In the genomic region with DNA sequence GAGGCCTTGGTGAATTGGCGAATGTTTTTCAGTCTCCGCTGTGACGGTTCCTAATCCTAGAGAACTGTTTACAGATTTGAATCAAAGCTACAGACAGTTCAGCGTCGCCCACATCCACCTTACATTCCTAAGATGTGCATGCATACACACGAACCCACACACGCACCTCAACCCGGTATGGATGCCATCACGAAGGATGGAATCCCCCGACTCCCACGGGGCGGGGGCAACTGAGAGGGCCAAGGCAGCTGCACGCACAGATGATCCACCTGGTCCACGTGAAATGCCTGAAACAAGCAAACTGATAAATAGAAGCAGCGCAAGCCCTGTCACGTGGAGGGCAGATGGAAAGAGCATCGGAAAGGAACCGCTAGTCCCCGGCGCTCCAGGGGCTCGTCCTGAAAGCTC, we compare ENCODE assay signal across 8 cellular contexts. TPM values are rescaled to one million over a fixed set of nuclear protein-coding genes. Genes with fewer than 3 reads are reported as not detected.
DNase-seq lines count a peak whose midpoint lies in the region; ATAC-seq and TF ChIP-seq lines count a peak whose summit lies in the region.

No MANE protein-coding gene starts in this region.

- TF ChIP-seq CTCF in fibroblast of the aortic adventitia (IDR thresholded peaks at IDR 0.05; ENCODE audit: insufficient read depth, low read length) (no peak), parathyroid adenoma (IDR thresholded peaks at IDR 0.05) (no peak)

- ATAC-seq in HG02885 (IDR thresholded peaks at IDR 0.05; ENCODE audit: poor library complexity, unreplicated experiment), result peak; percentile 41

- H3K27ac Mint-ChIP-seq in activated T-helper 1 cell treated with anti-CD3 and anti-CD28 coated beads, Interleukin-12 subunit alpha, Interleukin-12 subunit beta, Interleukin-2, Interleukin-4 antibody, amounts not matched to agents 30 ng/mL and 10 ng/mL and 1 ng/mL, durations not matched to agents 14 hours and 24 hours and 36 hours, result peak overlapping the region; percentile 95

- peak overlapping the region; percentile 98 for H3K4me3 Mint-ChIP-seq in activated T-helper 1 cell treated with anti-CD3 and anti-CD28 coated beads, Interleukin-12 subunit alpha, Interleukin-12 subunit beta, Interleukin-2, Interleukin-4 antibody, amounts not matched to agents 30 ng/mL and 10 ng/mL and 1 ng/mL, durations not matched to agents 14 hours and 24 hours and 36 hours

- intact Hi-C loops in activated T-helper 1 cell treated with anti-CD3 and anti-CD28 coated beads, Interleukin-12 subunit alpha, Interleukin-12 subunit beta, Interleukin-2, Interleukin-4 antibody, amounts not matched to agents 30 ng/mL and 10 ng/mL and 1 ng/mL, durations not matched to agents 14 hours and 24 hours and 36 hours (cut with micrococcal nuclease), result loop anchor here (1.0 to 10.0 kb wide), 7 partner anchors 34 to 1646 kb away; partner anchors contain the start of gene MFN1

- peak overlapping the region; percentile 81 for H2AFZ ChIP-seq in parathyroid adenoma

- H3K4me1 ChIP-seq in parathyroid adenoma, result peaks cover 3% of the 10 kb centered on the region

- H3K27me3 ChIP-seq in parathyroid adenoma (ENCODE audit: control insufficient read depth, insufficient read depth, low read length), result no peaks in the 10 kb centered on the region

- peak overlapping the region; percentile 93 for H3K4me2 ChIP-seq in parathyroid adenoma (ENCODE audit: low read length)

- H3K27me3 Mint-ChIP-seq in activated T-helper 1 cell treated with anti-CD3 and anti-CD28 coated beads, Interleukin-12 subunit alpha, Interleukin-12 subunit beta, Interleukin-2, Interleukin-4 antibody, amounts not matched to agents 30 ng/mL and 10 ng/mL and 1 ng/mL, durations not matched to agents 14 hours and 24 hours and 36 hours (ENCODE audit: insufficient read depth), result peaks cover 3% of the 10 kb centered on the region

- no peaks in the 10 kb centered on the region for H3K9me3 Mint-ChIP-seq in activated T-helper 1 cell treated with anti-CD3 and anti-CD28 coated beads, Interleukin-12 subunit alpha, Interleukin-12 subunit beta, Interleukin-2, Interleukin-4 antibody, amounts not matched to agents 30 ng/mL and 10 ng/mL and 1 ng/mL, durations not matched to agents 14 hours and 24 hours and 36 hours

- H3K9ac ChIP-seq in parathyroid adenoma, result no peak overlapping the region

- peaks cover 22% of the 10 kb centered on the region for H3K79me2 ChIP-seq in parathyroid adenoma

- no peaks in the 10 kb centered on the region for H3K36me3 ChIP-seq in parathyroid adenoma (ENCODE audit: control insufficient read depth, insufficient read depth, low read length)

- H3K4me1 Mint-ChIP-seq in activated T-helper 1 cell treated with anti-CD3 and anti-CD28 coated beads, Interleukin-12 subunit alpha, Interleukin-12 subunit beta, Interleukin-2, Interleukin-4 antibody, amounts not matched to agents 30 ng/mL and 10 ng/mL and 1 ng/mL, durations not matched to agents 14 hours and 24 hours and 36 hours (ENCODE audit: low read depth), result peaks cover 49% of the 10 kb centered on the region

- H3K27ac ChIP-seq in parathyroid adenoma, result peak overlapping the region; percentile 81

- H3K9me3 ChIP-seq in parathyroid adenoma (ENCODE audit: control insufficient read depth, low read length), result no peaks in the 10 kb centered on the region

- H3K4me3 ChIP-seq in fibroblast of the aortic adventitia (ENCODE audit: low read depth, low read length), result peak overlapping the region; percentile 93
- H3K4me3 ChIP-seq in parathyroid adenoma (ENCODE audit: low read depth, low read length), result peak overlapping the region; percentile 68

- DNase-seq in NCI-H526 treated with DMSO at 0.1 percent for 48 hours (lab: John Stamatoyannopoulos, UW), result peak; percentile 53
- no peak for DNase-seq in NCI-H526 (lab: John Stamatoyannopoulos, UW)
- peak; percentile 74 for DNase-seq in NCI-H2171 treated with DMSO at 0.1 percent for 48 hours (lab: John Stamatoyannopoulos, UW)
- DNase-seq in activated T-helper 1 cell treated with anti-CD3 and anti-CD28 coated beads, Interleukin-12 subunit alpha, Interleukin-12 subunit beta, Interleukin-2, Interleukin-4 antibody, amounts not matched to agents 30 ng/mL and 10 ng/mL and 1 ng/mL, durations not matched to agents 14 hours and 24 hours and 36 hours (ENCODE audit: low spot score), result peak; percentile 55
- peak; percentile 50 for DNase-seq in fibroblast of the aortic adventitia (ENCODE audit: low read depth)
- DNase-seq in ureter (ENCODE audit: low spot score), result peak; percentile 45

- H3K36me3 Mint-ChIP-seq in activated T-helper 1 cell treated with anti-CD3 and anti-CD28 coated beads, Interleukin-12 subunit alpha, Interleukin-12 subunit beta, Interleukin-2, Interleukin-4 antibody, amounts not matched to agents 30 ng/mL and 10 ng/mL and 1 ng/mL, durations not matched to agents 14 hours and 24 hours and 36 hours (ENCODE audit: low read depth), result peaks cover 17% of the 10 kb centered on the region

RNA-seq across cellular contexts. Expression of gene ZMAT3, which starts 0.4 kb away (rescaled TPM):
- total RNA-seq in activated T-helper 1 cell treated with anti-CD3 and anti-CD28 coated beads, Interleukin-12 subunit alpha, Interleukin-12 subunit beta, Interleukin-2, Interleukin-4 antibody, amounts not matched to agents 30 ng/mL and 10 ng/mL and 1 ng/mL, durations not matched to agents 14 hours and 24 hours and 36 hours, result 16.9 and 17.3 TPM in 2 replicates
- 31.6 and 57.8 TPM in 2 replicates for total RNA-seq in fibroblast of the aortic adventitia (ENCODE audit: low replicate concordance)
- total RNA-seq in ureter, result 16.7 TPM

Comparison
In these comparisons a context has a peak if more than half of its experiments do, and no peak if none do; other contexts are left out.
1. DNase-seq: peak in NCI-H526 treated with DMSO at 0.1 percent for 48 hours (single experiment), NCI-H2171 treated with DMSO at 0.1 percent for 48 hours (single experiment), activated T-helper 1 cell treated with anti-CD3 and anti-CD28 coated beads, Interleukin-12 subunit alpha, Interleukin-12 subunit beta, Interleukin-2, Interleukin-4 antibody, amounts not matched to agents 30 ng/mL and 10 ng/mL and 1 ng/mL, durations not matched to agents 14 hours and 24 hours and 36 hours (single experiment), fibroblast of the aortic adventitia (single experiment) and ureter (single experiment); none in NCI-H526 (0 of 2).